ENCODE assay signal across 9 cellular contexts in the genomic region with DNA sequence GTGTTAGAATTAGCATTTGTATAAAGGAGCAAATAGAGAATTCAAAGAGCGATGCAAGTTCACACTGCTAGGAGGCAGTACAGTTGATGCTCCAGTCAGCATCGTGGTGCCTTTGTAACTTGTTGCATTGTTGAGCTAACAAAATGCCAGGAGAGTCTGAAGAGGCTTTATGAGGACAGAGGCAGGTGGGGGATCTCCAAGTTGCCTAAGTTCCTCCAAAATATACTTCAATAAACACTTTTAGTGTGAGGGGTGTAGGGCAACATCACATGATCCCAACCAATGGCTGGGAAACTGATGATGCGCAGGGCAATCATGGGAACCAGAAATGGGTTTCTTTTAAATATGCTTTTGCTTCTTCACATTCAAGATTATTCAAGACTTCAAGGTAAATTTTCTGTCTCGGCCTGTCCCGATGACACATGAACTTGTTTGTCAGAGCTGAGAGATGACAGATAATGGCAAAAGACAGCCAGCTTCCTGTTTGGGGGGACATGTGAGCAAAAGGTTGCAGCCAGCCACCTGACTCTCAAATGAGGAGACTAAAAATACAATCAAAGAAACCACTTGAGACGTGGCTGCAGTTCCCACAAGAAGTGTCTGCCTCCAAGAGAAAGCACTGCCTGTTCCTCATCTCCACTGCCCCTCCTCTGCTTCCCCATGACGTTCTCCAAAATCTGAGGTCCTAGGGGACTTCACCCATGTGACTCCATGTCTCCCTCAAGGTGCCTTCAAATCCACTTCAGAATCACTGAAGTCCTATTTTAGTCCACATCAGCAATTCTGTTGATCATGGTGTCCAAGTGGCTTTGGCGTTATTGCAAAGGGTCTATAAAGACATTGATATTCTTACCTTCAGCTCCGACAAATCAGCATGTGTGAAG. TPM values are rescaled to one million over a fixed set of nuclear protein-coding genes. Genes with fewer than 3 reads are reported as not detected.
A peak's percentile ranks its signal among the peaks of the same experiment; 100 is the strongest.
DNase-seq lines count a peak whose midpoint lies in the region; TF ChIP-seq lines count a peak whose summit lies in the region.
"Had no signal": no experiment of that assay in that cellular context is flagged by ENCODE, and none has a peak within 500 bp of the region (broad histone marks: within the 10 kb centered on the region; RNA-seq: fewer than 3 reads in every experiment).

No MANE protein-coding gene starts in this region.

- H3K27me3 ChIP-seq in H7 (ENCODE audit: control insufficient read depth, insufficient read depth, low read length), result no peaks in the 10 kb centered on the region
- H3K27me3 ChIP-seq in WERI-Rb-1 (ENCODE audit: insufficient read depth, low read depth, severe bottlenecking), result no peaks in the 10 kb centered on the region
- no peaks in the 10 kb centered on the region for H3K27me3 ChIP-seq in MG63

- no peak overlapping the region for H3K27ac ChIP-seq in WERI-Rb-1
- H3K27ac ChIP-seq: cardiac muscle cell had no signal

- CTCF ChIA-PET in GM10248 (lab: Yijun Ruan, JAX), result interaction anchor here (0.9 to 2.5 kb wide), 9 partner anchors 10 to 44 kb away, joined by 3 to 9 read pairs (median 4); no protein-coding TSS in a partner anchor
- CTCF ChIA-PET in activated naive CD4-positive, alpha-beta T cell treated with anti-CD3 and anti-CD28 coated beads for 36 hours (lab: Charles Lee), result interaction anchor here (0.9 to 1.8 kb wide), 2 partner anchors 36 to 76 kb away, joined by 3 to 7 read pairs; no protein-coding TSS in a partner anchor

- peak overlapping the region; percentile 90 for H3K27ac Mint-ChIP-seq in activated naive CD4-positive, alpha-beta T cell treated with anti-CD3 and anti-CD28 coated beads for 36 hours

- intact Hi-C loops in activated naive CD4-positive, alpha-beta T cell treated with anti-CD3 and anti-CD28 coated beads for 36 hours (cut with micrococcal nuclease), result loop anchor here (1.0 to 5.0 kb wide), 11 partner anchors 11 to 229 kb away; a partner anchor contains a TSS

- DNase-seq in GM10248 (ENCODE audit: extremely low spot score) (peak; percentile 59), H7 (peak; percentile 32), NOMO-1 (lab: John Stamatoyannopoulos, UW; ENCODE audit: unreplicated experiment in 2 of 2) (peak; percentile 53 to 69), WERI-Rb-1 (no peak), NCI-H2029 treated with DMSO at 0.1 percent for 48 hours (lab: John Stamatoyannopoulos, UW) (no peak), MG63 (no peak)
- DNase-seq in activated naive CD4-positive, alpha-beta T cell treated with anti-CD3 and anti-CD28 coated beads for 36 hours, result peak; percentile 80
- peak in 2 of 3 donors; percentile 30 to 35 for DNase-seq in stimulated activated CD4-positive, alpha-beta T cell treated with anti-CD3 and anti-CD28 coated beads, TNF-alpha, amount 100 ng/mL, for 1 hour (ENCODE audit: low read depth in 3 of 3, low spot score in 1 of 3)

- H3K36me3 ChIP-seq in H7 (replicated peaks; ENCODE audit: control insufficient read depth, insufficient read depth, low read length), result no peaks in the 10 kb centered on the region
- no peaks in the 10 kb centered on the region for H3K36me3 ChIP-seq in WERI-Rb-1
- no peaks in the 10 kb centered on the region for H3K36me3 ChIP-seq in MG63
- H3K36me3 ChIP-seq: cardiac muscle cell had no signal

- H3K9me3 ChIP-seq in WERI-Rb-1 (ENCODE audit: severe bottlenecking) (no peaks in the 10 kb centered on the region), MG63 (no peaks in the 10 kb centered on the region)

- POLR2A ChIA-PET in GM10248 (lab: Yijun Ruan, JAX), result interaction anchor here (0.6 to 1.8 kb wide), 4 partner anchors 18 to 40 kb away, joined by 3 to 5 read pairs (median 4); a partner anchor contains a TSS

- H3K4me1 Mint-ChIP-seq in activated naive CD4-positive, alpha-beta T cell treated with anti-CD3 and anti-CD28 coated beads for 36 hours (ENCODE audit: low read depth), result peaks cover 81% of the 10 kb centered on the region

- peak; percentile 19 for TF ChIP-seq CTCF in GM10248 (IDR thresholded peaks at IDR 0.05; ENCODE audit: control extremely low read depth, extremely low read depth, low read depth, missing control alignments)
- TF ChIP-seq CTCF in WERI-Rb-1 (IDR thresholded peaks at IDR 0.05; ENCODE audit: low read depth, low read length), result no peak

- no peaks in the 10 kb centered on the region for H3K9me3 Mint-ChIP-seq in activated naive CD4-positive, alpha-beta T cell treated with anti-CD3 and anti-CD28 coated beads for 36 hours

- peak overlapping the region; percentile 17 for H3K4me3 Mint-ChIP-seq in activated naive CD4-positive, alpha-beta T cell treated with anti-CD3 and anti-CD28 coated beads for 36 hours

- H3K27me3 Mint-ChIP-seq in activated naive CD4-positive, alpha-beta T cell treated with anti-CD3 and anti-CD28 coated beads for 36 hours (ENCODE audit: low read depth), result no peaks in the 10 kb centered on the region

- peaks cover 45% of the 10 kb centered on the region for H3K36me3 Mint-ChIP-seq in activated naive CD4-positive, alpha-beta T cell treated with anti-CD3 and anti-CD28 coated beads for 36 hours (ENCODE audit: low read depth)

- H3K4me3 ChIP-seq in H7 (ENCODE audit: insufficient read depth, low read depth, low read length) (no peak overlapping the region), WERI-Rb-1 (ENCODE audit: low read depth, low read length) (no peak overlapping the region), MG63 (no peak overlapping the region)
- H3K4me3 ChIP-seq: cardiac muscle cell had no signal

RNA-seq across cellular contexts. Expression of a gene that starts 39.3 kb away (rescaled TPM):
- total RNA-seq in H7 (2014; rRNA removed; shearing (Covaris generic)), result 0.33 and 0.69 TPM in 2 replicates
- total RNA-seq in activated naive CD4-positive, alpha-beta T cell treated with anti-CD3 and anti-CD28 coated beads for 36 hours, result 10 to 100 TPM; 82.3 to 82.4 TPM
- not detected in 2 replicates for total RNA-seq in MG63 (2014; rRNA removed; shearing (Covaris generic); ENCODE audit: low replicate concordance)

Comparison
In these comparisons a context has a peak if more than half of its experiments do, and no peak if none do; other contexts are left out.
1. DNase-seq: peak in GM10248 (single experiment), H7 (single experiment), NOMO-1 (2 of 2), activated naive CD4-positive, alpha-beta T cell treated with anti-CD3 and anti-CD28 coated beads for 36 hours (single experiment) and stimulated activated CD4-positive, alpha-beta T cell treated with anti-CD3 and anti-CD28 coated beads, TNF-alpha, amount 100 ng/mL, for 1 hour (2 of 3); none in WERI-Rb-1 (single experiment), NCI-H2029 treated with DMSO at 0.1 percent for 48 hours (single experiment) and MG63 (single experiment).
2. RNA of a gene that starts 39.3 kb away (total RNA-seq): 82.3 to 82.4 TPM in activated naive CD4-positive, alpha-beta T cell treated with anti-CD3 and anti-CD28 coated beads for 36 hours; 0.33 to 0.69 TPM in H7 and not detected in MG63; every median in the first group is over 10 times any median in the second.